Comparison of ENCODE assay signal across 9 cellular contexts in genomic region chr17:4941027-4941610, GRCh38. TPM values are rescaled to one million over a fixed set of nuclear protein-coding genes. Genes with fewer than 3 reads are reported as not detected.
DNase-seq lines count a peak whose midpoint lies in the region; ATAC-seq and TF ChIP-seq lines count a peak whose summit lies in the region.
"Had no signal": no experiment of that assay in that cellular context is flagged by ENCODE, and none has a peak within 500 bp of the region (broad histone marks: within the 10 kb centered on the region; RNA-seq: fewer than 3 reads in every experiment).

No MANE protein-coding gene starts in this region.

- no TSS peak for BruUV-seq in A673 (replicated peaks; lab: Mats Ljungman, UMichigan)

- H3K27ac ChIP-seq in A673 (ENCODE audit: low read depth, low read length, poor library complexity, severe bottlenecking): peak overlapping the region; percentile 94

- H3K9ac ChIP-seq in mucosa of stomach (ENCODE audit: low read length): peak overlapping the region; percentile 93

- H3K27ac Mint-ChIP-seq in IgD-negative memory B cell: peak overlapping the region; percentile 86 to 98 (median 95)
- peak overlapping the region; percentile 98 for H3K27ac Mint-ChIP-seq in chondrocyte (ENCODE audit: unreplicated experiment)

- CTCF ChIA-PET in A673 (lab: Charles Lee): no interaction called here

- H3K4me1 Mint-ChIP-seq in IgD-negative memory B cell (peaks cover 35 to 59% (median 42%) of the 10 kb centered on the region in 3 donors), chondrocyte (ENCODE audit: low read depth) (peaks cover 63% of the 10 kb centered on the region)

- POLR2A ChIA-PET in A673 (lab: Charles Lee; ENCODE audit: low non-redundant PET): interaction anchor here (0.5 to 0.6 kb wide), 2 partner anchors 94 to 439 kb away, joined by 4 to 7 read pairs; partner anchors contain the start of gene SLC52A1

- ATAC-seq in GM21529 (IDR thresholded peaks at IDR 0.05; ENCODE audit: unreplicated experiment): no peak
- no peak for ATAC-seq in HG02970 (IDR thresholded peaks at IDR 0.05; ENCODE audit: low FRiP score, unreplicated experiment)

- intact Hi-C loops in A673 (cut with micrococcal nuclease; ENCODE audit: unreplicated experiment): no loop called here

- H3K27me3 Mint-ChIP-seq in IgD-negative memory B cell: no peaks in the 10 kb centered on the region
- no peaks in the 10 kb centered on the region for H3K27me3 Mint-ChIP-seq in chondrocyte (ENCODE audit: low read depth)

- DNase-seq in A673 (ENCODE audit: low spot score) (no peak), chondrocyte (ENCODE audit: low spot score) (no peak), NCI-H82 treated with DMSO at 0.1 percent for 48 hours (lab: John Stamatoyannopoulos, UW; ENCODE audit: unreplicated experiment) (no peak), NOMO-1 treated with dmso at 0.1 percent for 144 hours (lab: John Stamatoyannopoulos, UW; ENCODE audit: unreplicated experiment) (no peak)
- DNase-seq: islet precursor cell had no signal

- H3K27me3 ChIP-seq in A673 (replicated peaks; ENCODE audit: insufficient read depth, low read depth, low read length, poor library complexity): no peaks in the 10 kb centered on the region
- H3K27me3 ChIP-seq in mucosa of stomach (ENCODE audit: control insufficient read depth, insufficient read depth, low read length): no peaks in the 10 kb centered on the region

- H3K36me3 ChIP-seq in A673 (ENCODE audit: insufficient read depth, low read length, poor library complexity, severe bottlenecking) (peaks cover 51% of the 10 kb centered on the region), mucosa of stomach (ENCODE audit: control insufficient read depth, insufficient read depth, low read length) (peaks cover 9% of the 10 kb centered on the region)

- no peaks in the 10 kb centered on the region for H3K9me3 ChIP-seq in A673 (ENCODE audit: low read depth, low read length, poor library complexity, severe bottlenecking)
- H3K9me3 ChIP-seq in mucosa of stomach (ENCODE audit: control insufficient read depth, low read length): no peaks in the 10 kb centered on the region

- H3K4me1 ChIP-seq in A673 (ENCODE audit: insufficient read depth, low read length, poor library complexity, severe bottlenecking) (peaks cover 34% of the 10 kb centered on the region), mucosa of stomach (ENCODE audit: control insufficient read depth, insufficient read depth, low read length) (peaks cover 48% of the 10 kb centered on the region)

- H3K4me3 ChIP-seq in A673 (ENCODE audit: low read depth, low read length, poor library complexity, severe bottlenecking): peak overlapping the region; percentile 75
- H3K4me3 ChIP-seq in mucosa of stomach (ENCODE audit: low read length): peak overlapping the region; percentile 70

- H3K9me3 Mint-ChIP-seq in IgD-negative memory B cell (no peaks in the 10 kb centered on the region), chondrocyte (ENCODE audit: low read depth) (no peaks in the 10 kb centered on the region)

- H3K4me3 Mint-ChIP-seq in IgD-negative memory B cell (peak overlapping the region; percentile 93 to 98 (median 96)), chondrocyte (ENCODE audit: unreplicated experiment) (peak overlapping the region; percentile 88)

- H3K36me3 Mint-ChIP-seq in IgD-negative memory B cell (peaks cover 3% of the 10 kb centered on the region), chondrocyte (ENCODE audit: low read depth) (peaks cover 15% of the 10 kb centered on the region)

- TF ChIP-seq CTCF in A673 (conservative IDR thresholded peaks at IDR 0.05; ENCODE audit: low read depth, low read length) (no peak), chondrocyte (IDR thresholded peaks at IDR 0.05) (no peak)

RNA-seq across cellular contexts. Expression of gene RNF167, which starts 1.1 kb away (rescaled TPM):
- total RNA-seq in A673 (2021) (77.3 and 78.8 TPM in 2 replicates), chondrocyte (69.7 to 95.8 TPM (median 74.5 TPM) in 3 replicates)
- polyA plus RNA-seq in IgD-negative memory B cell: 27.3 TPM

RNA-seq across cellular contexts. Expression of gene SLC25A11, which starts 1.3 kb away (rescaled TPM):
- 113 and 129 TPM in 2 replicates for total RNA-seq in A673 (2021)
- polyA plus RNA-seq in IgD-negative memory B cell: 70.9 TPM
- total RNA-seq in chondrocyte: 44.0 to 62.4 TPM (median 46.6 TPM) in 3 replicates

RNA-seq across cellular contexts. Expression of gene PFN1, which starts 7.2 kb away (rescaled TPM):
- total RNA-seq in A673 (2021) (1,021 and 1,026 TPM in 2 replicates), chondrocyte (512 to 784 TPM (median 766 TPM) in 3 replicates)
- 1,903 TPM for polyA plus RNA-seq in IgD-negative memory B cell

RNA-seq across cellular contexts. Expression of gene GP1BA, which starts 9.0 kb away (rescaled TPM):
- not detected in 2 replicates for total RNA-seq in A673 (2021)
- 0.26 TPM for polyA plus RNA-seq in IgD-negative memory B cell
- total RNA-seq in chondrocyte: not detected in 3 replicates

RNA-seq across cellular contexts. Expression of gene ENO3, which starts 9.8 kb away (rescaled TPM):
- 12.3 and 16.6 TPM in 2 replicates for total RNA-seq in A673 (2021)
- 3.1 TPM for polyA plus RNA-seq in IgD-negative memory B cell
- 7.0 to 9.8 TPM (median 7.4 TPM) in 3 replicates for total RNA-seq in chondrocyte
